Comparison of ENCODE assay signal across 1 cellular context in genomic region chr3:30401971-30402370, GRCh38.
TF ChIP-seq lines count a peak whose summit lies in the region.

No MANE protein-coding gene starts in this region.

TF ChIP-seq in SK-N-SH treated with all-trans-retinoic acid at 6 μM for 48 hours, 23 proteins besides CTCF, POLR2A, EP300 and RAD21 (continued from another document):
- no peak for TF ChIP-seq PATZ1 (CRISPR knock-in tag; IDR thresholded peaks at IDR 0.05; ENCODE audit: borderline replicate concordance)
- TF ChIP-seq GLIS3 (CRISPR knock-in tag; IDR thresholded peaks at IDR 0.05), result no peak
- TF ChIP-seq TOX (CRISPR knock-in tag; IDR thresholded peaks at IDR 0.05; ENCODE audit: borderline replicate concordance), result no peak
- TF ChIP-seq CSRNP3 (CRISPR knock-in tag; IDR thresholded peaks at IDR 0.05), result no peak
- no peak for TF ChIP-seq RARB (CRISPR knock-in tag; IDR thresholded peaks at IDR 0.05)
- no peak for TF ChIP-seq TCF4 (CRISPR knock-in tag; IDR thresholded peaks at IDR 0.05; ENCODE audit: borderline replicate concordance)
- TF ChIP-seq ZNF8 (CRISPR knock-in tag; IDR thresholded peaks at IDR 0.05), result no peak
- no peak for TF ChIP-seq CREB5 (CRISPR knock-in tag; IDR thresholded peaks at IDR 0.05; ENCODE audit: low read depth)
- no peak for TF ChIP-seq BACH2 (CRISPR knock-in tag; IDR thresholded peaks at IDR 0.05; ENCODE audit: borderline replicate concordance)
- no peak for TF ChIP-seq ZFP3 (CRISPR knock-in tag; IDR thresholded peaks at IDR 0.05)
